1 cellular context compared by ENCODE assay signal in genomic region chr7:106693659-106694353, GRCh38.
TF ChIP-seq lines count a peak whose summit lies in the region.

No MANE protein-coding gene starts in this region.

TF ChIP-seq in GM12878, 131 proteins besides CTCF, POLR2A, EP300 and RAD21 (continued from another document):
- no peak for TF ChIP-seq REST (IDR thresholded peaks at IDR 0.05; ENCODE audit: low read depth, low read length)
- no peak for TF ChIP-seq TCF12 (IDR thresholded peaks at IDR 0.05; ENCODE audit: low read depth, low read length)
- TF ChIP-seq RUNX3 (IDR thresholded peaks at IDR 0.05; ENCODE audit: low read length) = peak; percentile 23; the same call in 1 of the 2 replicates
